Comparison of ENCODE assay signal across 26 cellular contexts in the genomic region with DNA sequence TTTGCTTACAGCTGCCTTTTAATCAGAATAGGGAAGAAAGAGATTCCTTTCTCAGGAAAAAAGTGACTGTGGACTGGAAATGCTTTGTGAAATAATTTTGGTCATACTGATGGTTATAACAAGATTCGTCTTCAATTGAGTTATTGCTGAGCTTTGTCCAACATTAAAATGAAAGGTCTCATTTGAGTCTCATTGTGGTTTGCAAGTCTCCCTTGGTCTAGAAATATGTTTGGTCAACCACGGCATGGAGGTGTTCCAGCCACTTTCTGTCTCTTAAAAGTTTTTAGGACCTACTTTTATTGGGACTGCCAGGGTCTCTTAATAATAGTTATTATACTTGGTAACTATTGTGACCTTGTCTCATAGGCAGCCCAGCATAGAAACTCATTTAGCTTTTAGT. TPM values are rescaled to one million over a fixed set of nuclear protein-coding genes. Genes with fewer than 3 reads are reported as not detected.
DNase-seq lines count a peak whose midpoint lies in the region; ATAC-seq and TF ChIP-seq lines count a peak whose summit lies in the region.
"Had no signal": no experiment of that assay in that cellular context is flagged by ENCODE, and none has a peak within 500 bp of the region (broad histone marks: within the 10 kb centered on the region; RNA-seq: fewer than 3 reads in every experiment).

No MANE protein-coding gene starts in this region.

- H3K9me3 ChIP-seq in esophagus muscularis mucosa, result no peaks in the 10 kb centered on the region
- no peaks in the 10 kb centered on the region for H3K9me3 ChIP-seq in sigmoid colon
- H3K9me3 ChIP-seq in Peyer's patch, result no peaks in the 10 kb centered on the region
- H3K9me3 ChIP-seq: HAP-1, left lung, right atrium auricular region had no signal

- H3K27me3 ChIP-seq in esophagus muscularis mucosa (no peaks in the 10 kb centered on the region), sigmoid colon (no peaks in the 10 kb centered on the region), Peyer's patch (no peaks in the 10 kb centered on the region)
- H3K27me3 ChIP-seq: hepatocyte, left lung, right atrium auricular region had no signal

- TF ChIP-seq EP300 in esophagus muscularis mucosa (IDR thresholded peaks at IDR 0.05) (no peak), sigmoid colon (IDR thresholded peaks at IDR 0.05) (no peak)

- TF ChIP-seq CTCF in C4-2B (conservative IDR thresholded peaks at IDR 0.05), result no peak
- no peak for TF ChIP-seq CTCF in VCaP (conservative IDR thresholded peaks at IDR 0.05)
- TF ChIP-seq CTCF in esophagus muscularis mucosa (IDR thresholded peaks at IDR 0.05), result no peak
- TF ChIP-seq CTCF in sigmoid colon (IDR thresholded peaks at IDR 0.05), result no peak
- no peak for TF ChIP-seq CTCF in Peyer's patch (IDR thresholded peaks at IDR 0.05)

- TF ChIP-seq POLR2A in esophagus muscularis mucosa (IDR thresholded peaks at IDR 0.05; ENCODE audit: low read depth), result no peak
- TF ChIP-seq POLR2A in sigmoid colon (IDR thresholded peaks at IDR 0.05), result no peak
- TF ChIP-seq POLR2A in Peyer's patch (IDR thresholded peaks at IDR 0.05), result no peak

- H3K36me3 ChIP-seq in esophagus muscularis mucosa, result no peaks in the 10 kb centered on the region
- no peaks in the 10 kb centered on the region for H3K36me3 ChIP-seq in sigmoid colon
- no peaks in the 10 kb centered on the region for H3K36me3 ChIP-seq in Peyer's patch
- H3K36me3 ChIP-seq: HAP-1, left lung, right atrium auricular region had no signal

- no peak overlapping the region for H3K4me3 ChIP-seq in esophagus muscularis mucosa
- H3K4me3 ChIP-seq in sigmoid colon, result no peak overlapping the region
- H3K4me3 ChIP-seq in Peyer's patch, result no peak overlapping the region
- H3K4me3 ChIP-seq: HAP-1, hepatocyte, left lung, right atrium auricular region had no signal

- H3K4me1 ChIP-seq in esophagus muscularis mucosa (peaks cover 38 to 96% (median 93%) of the 10 kb centered on the region in 4 donors), sigmoid colon (peaks cover 0 to 91% (median 77%) of the 10 kb centered on the region in 4 donors), Peyer's patch (peaks cover 0 to 48% (median 8%) of the 10 kb centered on the region in 4 donors)

- intact Hi-C loops in esophagus muscularis mucosa (cut with DNase I) (no loop called here), sigmoid colon (cut with DNase I) (loop anchor here (5.0 kb wide), 1 partner anchor 39 kb away; no protein-coding TSS in a partner anchor)

- 47% methylated on average over 2 of the region's 2 CpGs for WGBS in esophagus muscularis mucosa
- WGBS in sigmoid colon, 2 donors, result 78 to 80% methylated on average over 2 of the region's 2 CpGs

- peak overlapping the region; percentile 96 for H3K27ac ChIP-seq in C4-2B
- H3K27ac ChIP-seq in VCaP, result peak overlapping the region; percentile 75
- peak overlapping the region; percentile 80 to 92 (median 88) for H3K27ac ChIP-seq in esophagus muscularis mucosa (replicated peaks in 1 of 4)
- H3K27ac ChIP-seq in sigmoid colon, result peak overlapping the region; percentile 86 to 93 (median 88)
- no peak overlapping the region for H3K27ac ChIP-seq in Peyer's patch
- H3K27ac ChIP-seq: hepatocyte, left lung, right atrium auricular region had no signal

- DNase-seq in esophagus muscularis mucosa (ENCODE audit: extremely low spot score) (no peak), sigmoid colon (no peak), Peyer's patch (no peak), EL (no peak)
- DNase-seq in activated naive CD4-positive, alpha-beta T cell (lab: John Stamatoyannopoulos, UW), result no peak
- DNase-seq: activated CD4-positive, alpha-beta T cell treated with anti-CD3 and anti-CD28 coated beads, Interleukin-2, amount 50 U/mL, for 48 hours; activated CD8-positive, alpha-beta memory T cell treated with anti-CD3 and anti-CD28 coated beads, Interleukin-2, amount 50 U/mL, for 48 hours; effector CD8-positive, alpha-beta T cell; immature natural killer cell; left lung; natural killer cell; NCI-H1048; NCI-H187; NCI-H226; NCI-H748 treated with DMSO at 0.1 percent for 48 hours; Right ventricle myocardium superior; stimulated activated CD4-positive, alpha-beta T cell treated with anti-CD3 and anti-CD28 coated beads, Interleukin-12 subunit alpha, Interleukin-12 subunit beta, amount 100 ng/mL, for 4 hours had no signal

- no peak for ATAC-seq in GM21515 (IDR thresholded peaks at IDR 0.05; ENCODE audit: unreplicated experiment)
- ATAC-seq: activated naive CD4-positive, alpha-beta T cell treated with anti-CD3 and anti-CD28 coated beads, Interleukin-2, amount 50 U/mL, for 72 hours; activated T-helper 17 cell treated with anti-CD3 and anti-CD28 coated beads, Interleukin-2, amount 50 U/mL, for 72 hours; HepG2; left lung; natural killer cell had no signal

RNA-seq across cellular contexts. Expression of gene FLNB, which starts 15.3 kb away (rescaled TPM):
- total RNA-seq in esophagus muscularis mucosa (100 to 1,000 TPM in 2 of 4 donors, 10 to 100 TPM in 2; 61.9 to 114 (median 89.9) TPM), sigmoid colon (100 to 1,000 TPM in 1 of 4 donors, 10 to 100 TPM in 3; 51.7 to 121 (median 76.7) TPM), Peyer's patch (100 to 1,000 TPM; 116 to 533 (median 439) TPM)
- polyA plus RNA-seq in sigmoid colon, result 100 to 1,000 TPM; 109 to 277 (median 121) TPM

Comparison
In these comparisons a context has a peak if more than half of its experiments do, and no peak if none do; other contexts are left out.
1. H3K27ac ChIP-seq: peak in C4-2B (single experiment), VCaP (single experiment), esophagus muscularis mucosa (4 of 4) and sigmoid colon (4 of 4); none in Peyer's patch (0 of 4).